25 cellular contexts compared by ENCODE assay signal in genomic region chr11:43556892-43557291, GRCh38.
DNase-seq lines count a peak whose midpoint lies in the region; ATAC-seq and TF ChIP-seq lines count a peak whose summit lies in the region.
"Had no signal": no experiment of that assay in that cellular context is flagged by ENCODE, and none has a peak within 500 bp of the region (broad histone marks: within the 10 kb centered on the region; RNA-seq: fewer than 3 reads in every experiment).

No MANE protein-coding gene starts in this region.

- H3K4me3 ChIP-seq in ACC112 (ENCODE audit: low read depth, low read length) (peak overlapping the region; percentile 68), HUES6 (ENCODE audit: low read depth, low read length) (peak overlapping the region; percentile 45), neural cell (ENCODE audit: low read length) (peak overlapping the region; percentile 69)
- H3K4me3 ChIP-seq: esophagus muscularis mucosa, gastroesophageal sphincter, GM23248, pancreas had no signal

- CTCF ChIA-PET in T-cell (lab: Charles Lee), result no interaction called here

- TF ChIP-seq CTCF in glutamatergic neuron (IDR thresholded peaks at IDR 0.05; ENCODE audit: partially characterized antibody, unreplicated experiment), result no peak
- no peak for TF ChIP-seq CTCF in neural cell (IDR thresholded peaks at IDR 0.05; ENCODE audit: poor library complexity, severe bottlenecking)

- H3K9me3 ChIP-seq in HUES6 (ENCODE audit: control insufficient read depth, insufficient read depth, low read depth, low read length) (no peaks in the 10 kb centered on the region), neural cell (ENCODE audit: low read length) (no peaks in the 10 kb centered on the region)
- H3K9me3 ChIP-seq: esophagus muscularis mucosa, gastroesophageal sphincter, pancreas had no signal

- H3K4me1 ChIP-seq in ACC112 (ENCODE audit: control insufficient read depth, insufficient read depth, low read length, unreplicated experiment), result peaks cover 26% of the 10 kb centered on the region
- H3K4me1 ChIP-seq in HUES6 (ENCODE audit: control insufficient read depth, insufficient read depth, low read length), result peaks cover 28% of the 10 kb centered on the region

- no peaks in the 10 kb centered on the region for H4K20me1 ChIP-seq in neural cell (ENCODE audit: insufficient read depth)

- no peaks in the 10 kb centered on the region for H3K9me3 Mint-ChIP-seq in glutamatergic neuron (ENCODE audit: unreplicated experiment)
- no peaks in the 10 kb centered on the region for H3K9me3 Mint-ChIP-seq in T-cell
- H3K9me3 Mint-ChIP-seq: activated T-cell treated with anti-CD3 and anti-CD28 coated beads, Interleukin-2, amount 50 U/mL, for 4 hours; central memory CD8-positive, alpha-beta T cell had no signal

- peaks cover 39% of the 10 kb centered on the region for H3K4me1 Mint-ChIP-seq in glutamatergic neuron (ENCODE audit: low read depth, unreplicated experiment)
- peaks cover 10 to 14% (median 12%) of the 10 kb centered on the region in 3 donors for H3K4me1 Mint-ChIP-seq in T-cell

- no peaks in the 10 kb centered on the region for H3K36me3 ChIP-seq in ACC112 (ENCODE audit: insufficient read depth, low read length)
- H3K36me3 ChIP-seq in HUES6 (ENCODE audit: control insufficient read depth, insufficient read depth, low read length), result no peaks in the 10 kb centered on the region
- no peaks in the 10 kb centered on the region for H3K36me3 ChIP-seq in neural cell (ENCODE audit: insufficient read depth, low read length)
- H3K36me3 ChIP-seq: esophagus muscularis mucosa, gastroesophageal sphincter, pancreas had no signal

- H3K27ac ChIP-seq in ACC112 (ENCODE audit: low read depth, low read length) (no peak overlapping the region), HUES6 (ENCODE audit: low read depth, low read length) (no peak overlapping the region), neural cell (ENCODE audit: low read length) (peak overlapping the region; percentile 99)
- H3K27ac ChIP-seq: esophagus muscularis mucosa, gastroesophageal sphincter, GM23248, KMS-11, pancreas, RWPE1 had no signal

- no peak for TF ChIP-seq EP300 in neural cell (conservative IDR thresholded peaks at IDR 0.05; ENCODE audit: poor library complexity, severe bottlenecking)

- DNase-seq in glutamatergic neuron, result no peak
- DNase-seq in NCI-H748 treated with DMSO at 0.1 percent for 48 hours (lab: John Stamatoyannopoulos, UW), result no peak
- no peak for DNase-seq in NOMO-1 treated with DMSO at 0.1 percent for 48 hours (lab: John Stamatoyannopoulos, UW; ENCODE audit: unreplicated experiment)
- DNase-seq in T-cell, result no peak
- no peak for DNase-seq in T-helper 9 cell
- DNase-seq: activated CD4-positive, CD25-positive, alpha-beta regulatory T cell treated with anti-CD3 and anti-CD28 coated beads, Interleukin-2, amount 50 U/mL, for 72 hours; activated CD8-positive, alpha-beta memory T cell treated with anti-CD3 and anti-CD28 coated beads for 24 hours; activated naive CD4-positive, alpha-beta T cell treated with Interleukin-2 at 50 U/mL for 16 hours; activated T-cell treated with anti-CD3 and anti-CD28 coated beads, Interleukin-2, amount 50 U/mL, for 4 hours; amniotic stem cell; CD4-positive, CD25-positive, alpha-beta regulatory T cell; GF-D8; left ventricle myocardium superior; NCI-H187; pancreas had no signal

- no peak for TF ChIP-seq RAD21 in neural cell (conservative IDR thresholded peaks at IDR 0.05)

- H3K9me2 ChIP-seq in neural cell (ENCODE audit: insufficient read depth, low read length), result no peaks in the 10 kb centered on the region

- no peak for ATAC-seq in T-cell (replicated peaks in 1 of 4)
- ATAC-seq: activated T-cell treated with anti-CD3 and anti-CD28 coated beads, Interleukin-2, amount 50 U/mL, for 4 hours; gastroesophageal sphincter; left ventricle myocardium superior; sciatic nerve had no signal

- H3K79me2 ChIP-seq in ACC112 (ENCODE audit: control insufficient read depth, insufficient read depth, low read length, unreplicated experiment), result no peaks in the 10 kb centered on the region
- peaks cover 9% of the 10 kb centered on the region for H3K79me2 ChIP-seq in neural cell (replicated peaks; ENCODE audit: insufficient read depth, low read length)

- H3K4me2 ChIP-seq in neural cell (ENCODE audit: low read length), result peak overlapping the region; percentile 43

- H3K27me3 Mint-ChIP-seq in glutamatergic neuron (ENCODE audit: unreplicated experiment), result peaks cover 9% of the 10 kb centered on the region
- peaks cover 58 to 78% of the 10 kb centered on the region in 2 donors for H3K27me3 Mint-ChIP-seq in T-cell

- no peak overlapping the region for H3K9ac ChIP-seq in HUES6 (ENCODE audit: low read length)
- H3K9ac ChIP-seq in neural cell (ENCODE audit: low read length), result peak overlapping the region; percentile 76
- H3K9ac ChIP-seq: GM23248, KMS-11 had no signal

- H2AFZ ChIP-seq in ACC112 (ENCODE audit: low read length, unreplicated experiment) (peak overlapping the region; percentile 47), neural cell (ENCODE audit: low read depth, low read length) (peak overlapping the region; percentile 2)
- H2AFZ ChIP-seq: GM23248 had no signal

- H3K27me3 ChIP-seq in ACC112 (ENCODE audit: insufficient read depth, low read length), result peaks cover 84% of the 10 kb centered on the region
- H3K27me3 ChIP-seq in HUES6 (ENCODE audit: control insufficient read depth, insufficient read depth, low read length), result peaks cover 55% of the 10 kb centered on the region
- peaks cover 14% of the 10 kb centered on the region for H3K27me3 ChIP-seq in neural cell (ENCODE audit: insufficient read depth, low read depth, low read length)

- H3K4me3 Mint-ChIP-seq in glutamatergic neuron (ENCODE audit: unreplicated experiment) (peak overlapping the region; percentile 35), T-cell (no peak overlapping the region)
- H3K4me3 Mint-ChIP-seq: activated T-cell treated with anti-CD3 and anti-CD28 coated beads, Interleukin-2, amount 50 U/mL, for 4 hours; central memory CD8-positive, alpha-beta T cell had no signal

- POLR2A ChIA-PET in T-cell (lab: Charles Lee), result no interaction called here

- H3K36me3 Mint-ChIP-seq in glutamatergic neuron (ENCODE audit: unreplicated experiment) (no peaks in the 10 kb centered on the region), T-cell (no peaks in the 10 kb centered on the region)
- H3K36me3 Mint-ChIP-seq: CD4-positive, CD25-positive, alpha-beta regulatory T cell had no signal

- H3F3A ChIP-seq in neural cell (ENCODE audit: insufficient read depth, low read length, poor library complexity, severe bottlenecking), result peaks cover 13% of the 10 kb centered on the region

- H3K27ac Mint-ChIP-seq in glutamatergic neuron (ENCODE audit: unreplicated experiment), result no peak overlapping the region
- H3K27ac Mint-ChIP-seq in T-cell, result no peak overlapping the region

TF ChIP-seq in neural cell, 6 proteins besides CTCF, POLR2A, EP300 and RAD21:
- TF ChIP-seq TAF1 (IDR thresholded peaks at IDR 0.05; ENCODE audit: low read depth) (peak; percentile 10), SMC3 (conservative IDR thresholded peaks at IDR 0.05; ENCODE audit: poor library complexity) (no peak), POLR2AphosphoS5 (IDR thresholded peaks at IDR 0.05) (no peak), REST (IDR thresholded peaks at IDR 0.05; ENCODE audit: borderline replicate concordance) (no peak)
